In the genomic region with DNA sequence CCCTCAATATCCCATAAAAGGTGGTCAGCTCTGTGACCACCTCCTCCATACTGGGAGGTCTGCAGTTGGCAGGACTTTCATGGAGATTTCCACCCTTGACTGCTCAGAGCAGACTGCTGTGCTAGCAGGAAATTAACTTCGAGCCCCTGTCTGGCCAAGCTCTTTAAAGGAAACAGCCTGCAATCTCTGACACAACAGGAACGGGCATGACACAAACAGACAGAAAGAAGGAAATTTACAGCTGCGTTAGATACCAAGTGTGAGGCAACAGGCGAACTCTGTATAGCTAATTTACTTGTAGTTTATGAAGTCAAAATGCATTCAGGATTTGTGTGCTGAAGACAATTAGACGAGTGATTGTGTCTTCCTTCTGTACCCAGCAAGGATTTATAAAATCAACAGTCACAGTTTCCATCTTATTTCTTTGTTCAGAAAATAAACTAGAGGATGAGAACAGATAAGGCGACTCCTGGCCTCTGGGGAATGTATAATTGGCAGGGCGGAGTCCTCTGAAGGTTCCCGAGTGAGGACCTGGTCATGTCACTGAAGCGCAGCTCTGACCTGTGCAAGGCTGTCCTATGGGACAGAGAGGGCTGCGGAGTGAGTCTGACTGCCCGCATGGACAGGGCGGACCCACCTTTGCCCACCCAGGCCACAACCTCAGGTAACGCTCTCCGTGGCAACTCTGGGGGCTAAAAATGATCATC, we compare ENCODE assay signal across 11 cellular contexts. TPM values are rescaled to one million over a fixed set of nuclear protein-coding genes. Genes with fewer than 3 reads are reported as not detected.
DNase-seq lines count a peak whose midpoint lies in the region; ATAC-seq lines count a peak whose summit lies in the region.
"Had no signal": no experiment of that assay in that cellular context is flagged by ENCODE, and none has a peak within 500 bp of the region (broad histone marks: within the 10 kb centered on the region; RNA-seq: fewer than 3 reads in every experiment).

No MANE protein-coding gene starts in this region.

- H3K9ac ChIP-seq in BLaER1 = peak overlapping the region; percentile 52

- peak; percentile 44 for DNase-seq in NAMALWA (ENCODE audit: low spot score)
- DNase-seq in dermis blood vessel endothelial cell = peak; percentile 83
- DNase-seq in mesenteric fat pad (ENCODE audit: low spot score) = peak; percentile 57
- no peak for DNase-seq in NCI-H774 (lab: John Stamatoyannopoulos, UW)
- DNase-seq in SHP77 (lab: John Stamatoyannopoulos, UW) = no peak
- DNase-seq: NCI-H187, T1000 had no signal

- H3K27ac ChIP-seq in BLaER1 = peak overlapping the region; percentile 63
- H3K27ac ChIP-seq: vagina had no signal

- H3K4me2 ChIP-seq in BLaER1 = peak overlapping the region; percentile 70

- H4K20me1 ChIP-seq in BLaER1 = no peaks in the 10 kb centered on the region

- H3K27me3 ChIP-seq in BLaER1 = no peaks in the 10 kb centered on the region
- H3K27me3 ChIP-seq: vagina had no signal

- H3K4me1 ChIP-seq in BLaER1 = peaks cover 66% of the 10 kb centered on the region

- ATAC-seq in GM18861 (IDR thresholded peaks at IDR 0.05; ENCODE audit: unreplicated experiment) (no peak), GM21423 (IDR thresholded peaks at IDR 0.05; ENCODE audit: unreplicated experiment) (no peak)

- no peaks in the 10 kb centered on the region for H3K9me3 ChIP-seq in BLaER1
- H3K9me3 ChIP-seq: vagina had no signal

- H3K36me3 ChIP-seq in BLaER1 = no peaks in the 10 kb centered on the region

- no peak overlapping the region for H3K4me3 ChIP-seq in BLaER1
- H3K4me3 ChIP-seq: vagina had no signal

RNA-seq across cellular contexts. Expression of gene WIPI1, which starts 16.1 kb away (rescaled TPM):
- total RNA-seq in dermis blood vessel endothelial cell (60.2 and 65.5 TPM in 2 replicates), mesenteric fat pad (124 TPM)

Comparison
In these comparisons a context has a peak if more than half of its experiments do, and no peak if none do; other contexts are left out.
1. DNase-seq: peak in NAMALWA (single experiment), dermis blood vessel endothelial cell (single experiment) and mesenteric fat pad (single experiment); none in NCI-H774 (single experiment) and SHP77 (0 of 2).